20 cellular contexts compared by ENCODE assay signal in the genomic region with DNA sequence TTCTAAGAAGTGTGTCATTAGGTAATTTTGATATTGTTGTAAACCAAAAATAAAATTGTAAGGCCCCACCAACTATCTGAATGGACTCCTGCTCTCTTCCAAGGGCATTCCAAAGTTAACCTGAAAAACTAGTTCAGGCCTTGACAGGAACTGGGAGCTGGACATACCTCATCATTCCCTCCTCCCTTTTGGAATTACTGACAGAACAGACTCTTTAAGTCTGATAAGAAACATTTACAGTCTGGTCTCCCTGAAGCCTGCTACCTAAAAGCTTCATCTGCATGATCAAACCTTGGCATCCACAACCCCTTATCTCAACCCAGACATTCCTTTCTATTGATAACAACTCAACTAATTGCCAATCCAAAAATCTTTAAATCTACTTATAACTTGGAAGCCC.
DNase-seq lines count a peak whose midpoint lies in the region; ATAC-seq and TF ChIP-seq lines count a peak whose summit lies in the region.
"Had no signal": no experiment of that assay in that cellular context is flagged by ENCODE, and none has a peak within 500 bp of the region (broad histone marks: within the 10 kb centered on the region; RNA-seq: fewer than 3 reads in every experiment).

No MANE protein-coding gene starts in this region.

- CTCF ChIA-PET in WTC11 (lab: Charles Lee), result interaction anchor here (1.1 to 1.2 kb wide), 2 partner anchors 62 to 71 kb away, joined by 4 to 7 read pairs; no protein-coding TSS in a partner anchor
- CTCF ChIA-PET in activated CD4-positive, alpha-beta memory T cell treated with anti-CD3 and anti-CD28 coated beads for 36 hours (lab: Charles Lee), result no interaction called here

- H3K36me3 Mint-ChIP-seq in WTC11 (peaks cover 88% of the 10 kb centered on the region), neural crest cell (ENCODE audit: low read depth) (no peaks in the 10 kb centered on the region)
- H3K36me3 Mint-ChIP-seq in activated CD4-positive, alpha-beta memory T cell treated with anti-CD3 and anti-CD28 coated beads for 36 hours, result no peaks in the 10 kb centered on the region
- H3K36me3 Mint-ChIP-seq: CD14-positive monocyte; CD4-positive, alpha-beta memory T cell had no signal

- H3K4me1 Mint-ChIP-seq in WTC11 (peaks cover 73% of the 10 kb centered on the region), neural crest cell (peaks cover 32% of the 10 kb centered on the region)
- no peaks in the 10 kb centered on the region for H3K4me1 Mint-ChIP-seq in activated CD4-positive, alpha-beta memory T cell treated with anti-CD3 and anti-CD28 coated beads for 36 hours (ENCODE audit: low read depth)
- H3K4me1 Mint-ChIP-seq: CD14-positive monocyte; CD4-positive, alpha-beta memory T cell had no signal

- no peak overlapping the region for H3K4me3 ChIP-seq in epithelial cell of esophagus (ENCODE audit: low read length)
- H3K4me3 ChIP-seq: BLaER1, K562 had no signal

- H3K27me3 Mint-ChIP-seq in WTC11 (ENCODE audit: low read depth), result no peaks in the 10 kb centered on the region
- H3K27me3 Mint-ChIP-seq in neural crest cell (ENCODE audit: low read depth), result no peaks in the 10 kb centered on the region
- no peaks in the 10 kb centered on the region for H3K27me3 Mint-ChIP-seq in activated CD4-positive, alpha-beta memory T cell treated with anti-CD3 and anti-CD28 coated beads for 36 hours

- H3K9me3 Mint-ChIP-seq in WTC11 (no peaks in the 10 kb centered on the region), neural crest cell (no peaks in the 10 kb centered on the region)
- peaks cover 5% of the 10 kb centered on the region for H3K9me3 Mint-ChIP-seq in activated CD4-positive, alpha-beta memory T cell treated with anti-CD3 and anti-CD28 coated beads for 36 hours

- H3K4me3 Mint-ChIP-seq in WTC11 (no peak overlapping the region), neural crest cell (no peak overlapping the region)
- H3K4me3 Mint-ChIP-seq in activated CD4-positive, alpha-beta memory T cell treated with anti-CD3 and anti-CD28 coated beads for 36 hours, result no peak overlapping the region
- H3K4me3 Mint-ChIP-seq: CD14-positive monocyte; CD4-positive, alpha-beta memory T cell had no signal

- intact Hi-C loops in activated CD4-positive, alpha-beta memory T cell treated with anti-CD3 and anti-CD28 coated beads for 36 hours (cut with micrococcal nuclease), result no loop called here

- POLR2A ChIA-PET in WTC11 (lab: Charles Lee), result interaction anchor here (0.7 to 0.9 kb wide), 2 partner anchors 11 to 55 kb away, joined by 3 to 4 read pairs; no protein-coding TSS in a partner anchor
- POLR2A ChIA-PET in activated CD4-positive, alpha-beta memory T cell treated with anti-CD3 and anti-CD28 coated beads for 36 hours (lab: Charles Lee), result interaction anchor here (1.1 kb wide), 1 partner anchor 268 kb away, joined by 3 read pairs; no protein-coding TSS in a partner anchor

- TF ChIP-seq CTCF in WTC11 (IDR thresholded peaks at IDR 0.05), result no peak
- TF ChIP-seq CTCF in epithelial cell of esophagus (IDR thresholded peaks at IDR 0.05; ENCODE audit: insufficient read depth, low read depth, low read length, missing control alignments), result no peak
- TF ChIP-seq CTCF in neural crest cell (conservative IDR thresholded peaks at IDR 0.05), result no peak
- TF ChIP-seq CTCF in GM20000 (IDR thresholded peaks at IDR 0.05; ENCODE audit: extremely low read depth, missing control alignments), result no peak

- H3K27ac Mint-ChIP-seq in WTC11 (peak overlapping the region; percentile 60), neural crest cell (ENCODE audit: unreplicated experiment) (peak overlapping the region; percentile 27)
- no peak overlapping the region for H3K27ac Mint-ChIP-seq in activated CD4-positive, alpha-beta memory T cell treated with anti-CD3 and anti-CD28 coated beads for 36 hours
- H3K27ac Mint-ChIP-seq: CD14-positive monocyte; CD4-positive, alpha-beta memory T cell had no signal

- DNase-seq in ELF-1 (ENCODE audit: low read depth, low spot score), result peak; percentile 58
- DNase-seq in WTC11 (ENCODE audit: low spot score), result no peak
- DNase-seq in epithelial cell of esophagus (ENCODE audit: low read depth), result peak; percentile 18
- DNase-seq in neural crest cell (ENCODE audit: low read depth, low spot score), result no peak
- no peak for DNase-seq in NOMO-1 (lab: John Stamatoyannopoulos, UW; ENCODE audit: unreplicated experiment in 2 of 2)
- DNase-seq in activated CD4-positive, alpha-beta memory T cell treated with anti-CD3 and anti-CD28 coated beads for 36 hours, result no peak
- DNase-seq in GM20000 (ENCODE audit: low spot score), result no peak
- DNase-seq: 8988T; Calu3; CD4-positive, alpha-beta memory T cell; DMS 273 treated with DMSO at 0.1 percent for 48 hours; DMS53; DND-41; EL; HCEC 1CT; IMR-90 had no signal

- ATAC-seq in WTC11, result no peak
- no peak for ATAC-seq in GM21786 (IDR thresholded peaks at IDR 0.05; ENCODE audit: unreplicated experiment)
- ATAC-seq: K562 had no signal

TF ChIP-seq in WTC11, 78 proteins besides CTCF, POLR2A, EP300 and RAD21:
- TF ChIP-seq USF2 (CRISPR knock-in tag; IDR thresholded peaks at IDR 0.05), result no peak
- TF ChIP-seq ZMAT4 (CRISPR knock-in tag; IDR thresholded peaks at IDR 0.05), result 0 out of 2 replicates have a peak, but pooled peaks have one; percentile 56
- TF ChIP-seq, protein P1, sequence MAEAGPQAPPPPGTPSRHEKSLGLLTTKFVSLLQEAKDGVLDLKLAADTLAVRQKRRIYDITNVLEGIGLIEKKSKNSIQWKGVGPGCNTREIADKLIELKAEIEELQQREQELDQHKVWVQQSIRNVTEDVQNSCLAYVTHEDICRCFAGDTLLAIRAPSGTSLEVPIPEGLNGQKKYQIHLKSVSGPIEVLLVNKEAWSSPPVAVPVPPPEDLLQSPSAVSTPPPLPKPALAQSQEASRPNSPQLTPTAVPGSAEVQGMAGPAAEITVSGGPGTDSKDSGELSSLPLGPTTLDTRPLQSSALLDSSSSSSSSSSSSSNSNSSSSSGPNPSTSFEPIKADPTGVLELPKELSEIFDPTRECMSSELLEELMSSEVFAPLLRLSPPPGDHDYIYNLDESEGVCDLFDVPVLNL (CRISPR knock-in tag; IDR thresholded peaks at IDR 0.05; ENCODE audit: borderline replicate concordance, low read depth), result no peak
- TF ChIP-seq PRRX2 (CRISPR knock-in tag; IDR thresholded peaks at IDR 0.05), result no peak
- TF ChIP-seq IRF2 (CRISPR knock-in tag; IDR thresholded peaks at IDR 0.05; ENCODE audit: borderline replicate concordance, low read depth), result no peak
- TF ChIP-seq, protein P2, sequence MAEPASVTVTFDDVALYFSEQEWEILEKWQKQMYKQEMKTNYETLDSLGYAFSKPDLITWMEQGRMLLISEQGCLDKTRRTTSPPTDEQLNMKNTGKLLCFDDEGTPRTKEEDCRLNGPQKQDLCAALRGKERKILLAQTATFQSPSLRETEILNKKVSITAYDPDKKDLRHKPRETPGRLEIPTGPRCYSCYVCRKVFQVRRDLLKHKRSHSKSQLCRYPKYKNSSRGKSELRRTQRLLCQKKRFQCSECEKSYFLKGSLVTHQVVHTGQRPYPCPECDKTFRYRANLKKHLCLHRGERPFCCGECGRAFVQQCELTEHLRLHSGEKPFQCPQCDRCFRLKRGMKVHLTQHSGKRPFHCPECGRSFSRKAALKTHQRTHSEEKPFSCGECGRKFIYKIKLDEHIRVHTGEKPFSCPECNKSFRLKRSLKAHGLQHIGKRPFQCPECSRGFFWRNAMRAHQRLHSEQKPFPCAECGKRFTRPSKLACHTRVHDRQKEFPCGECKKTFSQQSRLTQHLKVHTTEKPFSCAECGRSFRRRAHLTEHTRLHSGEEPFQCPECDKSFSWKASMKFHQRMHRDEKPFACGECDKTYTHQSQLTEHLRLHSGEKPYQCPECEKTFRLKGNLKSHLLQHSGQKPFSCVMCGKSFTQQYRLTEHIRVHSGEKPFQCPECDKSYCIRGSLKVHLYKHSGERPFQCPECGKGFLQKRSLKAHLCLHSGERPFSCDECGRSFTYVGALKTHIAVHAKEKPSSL (CRISPR knock-in tag; conservative IDR thresholded peaks at IDR 0.05), result peak; percentile 41; the same call in 1 of the 2 replicates
TF ChIP-seq in WTC11: peak in this region for 2.

Comparison
In these comparisons a context has a peak if more than half of its experiments do, and no peak if none do; other contexts are left out.
1. DNase-seq: peak in ELF-1 (single experiment) and epithelial cell of esophagus (single experiment); none in WTC11 (single experiment), neural crest cell (single experiment), NOMO-1 (0 of 2), activated CD4-positive, alpha-beta memory T cell treated with anti-CD3 and anti-CD28 coated beads for 36 hours (single experiment) and GM20000 (single experiment).